ENCODE assay signal across 8 cellular contexts in the genomic region with DNA sequence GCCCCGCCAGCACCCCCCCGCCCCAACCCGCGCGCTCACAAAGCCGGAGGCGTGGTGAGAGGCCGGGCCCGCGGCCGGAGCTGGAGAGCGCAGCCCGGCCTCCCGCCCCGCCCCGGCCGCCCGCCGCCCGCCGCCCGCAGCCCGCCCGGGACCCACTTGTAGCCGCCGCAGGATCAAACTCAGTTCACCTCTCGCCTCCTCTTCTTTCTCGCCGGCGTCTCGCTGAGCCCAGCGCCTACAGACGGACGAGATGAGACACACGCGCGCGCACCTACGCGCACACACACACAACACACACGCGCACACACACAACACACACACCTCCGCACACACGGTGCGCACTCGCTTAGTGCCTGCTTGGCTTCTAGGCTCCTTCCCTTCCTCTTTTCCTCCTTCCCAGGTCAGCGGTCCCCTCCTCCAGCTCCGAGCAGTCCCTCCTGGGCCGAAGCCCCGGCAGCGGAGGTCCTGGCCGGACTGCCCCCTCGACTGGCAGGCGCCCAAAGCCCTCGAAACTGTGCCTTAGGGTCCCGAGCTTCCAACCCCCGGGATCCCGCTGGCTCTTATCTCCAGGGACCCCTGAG. TPM values are rescaled to one million over a fixed set of nuclear protein-coding genes. Genes with fewer than 3 reads are reported as not detected.
DNase-seq lines count a peak whose midpoint lies in the region; ATAC-seq and TF ChIP-seq lines count a peak whose summit lies in the region.

No MANE protein-coding gene starts in this region.

- H3K27me3 ChIP-seq in gastroesophageal sphincter (peaks cover 97% of the 10 kb centered on the region), neuron (ENCODE audit: insufficient read depth, low read length) (peaks cover 59% of the 10 kb centered on the region)

- H3K4me1 ChIP-seq in gastroesophageal sphincter (peaks cover 0 to 65% (median 53%) of the 10 kb centered on the region in 3 donors), neuron (ENCODE audit: insufficient read depth, low read length) (peaks cover 41% of the 10 kb centered on the region)

- no peak for TF ChIP-seq EP300 in gastroesophageal sphincter (IDR thresholded peaks at IDR 0.05)

- H3K36me3 ChIP-seq in gastroesophageal sphincter (no peaks in the 10 kb centered on the region), neuron (ENCODE audit: insufficient read depth, low read length) (no peaks in the 10 kb centered on the region)

- 0% methylated on average over 26 to 31 of the region's 58 CpGs for WGBS in gastroesophageal sphincter (ENCODE audit: low coverage in 1 of 2), 2 donors

- H3K4me3 ChIP-seq in AG10803 (ENCODE audit: low read length) = peak overlapping the region; percentile 59
- peak overlapping the region; percentile 37 for H3K4me3 ChIP-seq in HFF-Myc (replicated peaks; ENCODE audit: low read depth, low read length)
- peak overlapping the region; percentile 37 to 57 for H3K4me3 ChIP-seq in gastroesophageal sphincter
- peak overlapping the region; percentile 43 for H3K4me3 ChIP-seq in neuron (ENCODE audit: low read length)

- no peak overlapping the region for H3K27ac ChIP-seq in gastroesophageal sphincter

- ATAC-seq in gastroesophageal sphincter (peak; percentile 51), HG02852 (IDR thresholded peaks at IDR 0.05; ENCODE audit: unreplicated experiment) (no peak)

- no peak overlapping the region for H2AFZ ChIP-seq in neuron (ENCODE audit: low read depth, low read length)

- no peak for TF ChIP-seq POLR2A in gastroesophageal sphincter (IDR thresholded peaks at IDR 0.05)

- DNase-seq in AG10803 (ENCODE audit: low read depth) = peak; percentile 28
- no peak for DNase-seq in HFF-Myc (ENCODE audit: extremely low read depth, low read depth)
- DNase-seq in activated CD8-positive, alpha-beta memory T cell treated with anti-CD3 and anti-CD28 coated beads for 24 hours = peak; percentile 63
- DNase-seq in SHP77 (lab: John Stamatoyannopoulos, UW) = no peak
- DNase-seq in NOMO-1 treated with dmso at 0.1 percent for 144 hours (lab: John Stamatoyannopoulos, UW; ENCODE audit: unreplicated experiment) = no peak

- H3K9me3 ChIP-seq in gastroesophageal sphincter (no peaks in the 10 kb centered on the region), neuron (ENCODE audit: low read length) (peaks cover 2% of the 10 kb centered on the region)

- no peak for TF ChIP-seq CTCF in AG10803 (conservative IDR thresholded peaks at IDR 0.05; ENCODE audit: low read length)
- no peak for TF ChIP-seq CTCF in HFF-Myc (IDR thresholded peaks at IDR 0.05; ENCODE audit: low read depth, low read length, missing control alignments)
- no peak for TF ChIP-seq CTCF in gastroesophageal sphincter (IDR thresholded peaks at IDR 0.05)

RNA-seq across cellular contexts. Expression of a gene that starts 1.4 kb away (rescaled TPM):
- 1 to 10 TPM in 2 of 4 donors, under 1 TPM in 2; 0.47 to 4.0 (median 1.4) TPM for total RNA-seq in gastroesophageal sphincter

Comparison
In these comparisons a context has a peak if more than half of its experiments do, and no peak if none do; other contexts are left out.
1. DNase-seq: peak in AG10803 (single experiment) and activated CD8-positive, alpha-beta memory T cell treated with anti-CD3 and anti-CD28 coated beads for 24 hours (single experiment); none in HFF-Myc (single experiment), SHP77 (0 of 2) and NOMO-1 treated with dmso at 0.1 percent for 144 hours (single experiment).
2. Peak in every context shown above with its lines, with median percentiles within 50 percentile points of each other: H3K4me3 ChIP-seq.